In genomic region chr3:142534543-142534942, GRCh38 we compare ENCODE assay signal across 27 cellular contexts.
"Had no signal": no experiment of that assay in that cellular context is flagged by ENCODE, and none has a peak within 500 bp of the region (broad histone marks: within the 10 kb centered on the region; RNA-seq: fewer than 3 reads in every experiment).

No MANE protein-coding gene starts in this region.

- H3K9me3 ChIP-seq: neutrophil, pancreas, prostate gland, stomach, thoracic aorta, thyroid gland, tibial nerve, upper lobe of left lung, vagina had no signal

- FAIRE-seq: pancreas, urothelium cell line had no signal

- DNase-seq: naive thymus-derived CD8-positive, alpha-beta T cell; nephron progenitor cell; nucleus accumbens; pancreas; right cardiac atrium; stimulated activated CD4-positive, alpha-beta T cell treated with anti-CD3 and anti-CD28 coated beads, Interleukin-15, amount 100 ng/mL, for 24 hours; stimulated activated CD4-positive, alpha-beta T cell treated with anti-CD3 and anti-CD28 coated beads, Interleukin-2, amount 100 ng/mL, for 24 hours; stimulated activated CD4-positive, alpha-beta T cell treated with anti-CD3 and anti-CD28 coated beads, Interleukin-2, amount 100 ng/mL, for 48 hours; stimulated activated CD4-positive, alpha-beta T cell treated with anti-CD3 and anti-CD28 coated beads, Interleukin-4, amount 100 ng/mL, for 24 hours; stimulated activated naive B cell treated with anti-CD40 and anti-IgM and Interleukin-4, amounts not matched to agents 10 μg/mL and 1 μg/mL and 100 μg/mL, for 72 hours; stimulated activated naive CD4-positive, alpha-beta T cell treated with Interleukin-2 at 50 U/mL for 16 hours; stomach; thyroid gland; trophoblast cell; upper lobe of left lung had no signal

- H3K27ac Mint-ChIP-seq: natural killer cell treated with Interleukin-12 subunit alpha and Interleukin-12 subunit beta and Interleukin-15 and Interleukin-18, amount 100 ng/mL, for 72 hours; nephron progenitor cell; stimulated activated effector memory CD8-positive, alpha-beta T cell treated with anti-CD3 and anti-CD28 coated beads, Interleukin-12 subunit alpha, Interleukin-12 subunit beta, amount 100 ng/mL, for 72 hours; stimulated activated naive B cell treated with anti-CD40 and anti-IgM and Interleukin-4, amounts not matched to agents 10 μg/mL and 1 μg/mL and 100 μg/mL, for 72 hours; stimulated activated naive CD8-positive, alpha-beta T cell treated with anti-CD3 and anti-CD28 coated beads, Interleukin-15, Interleukin-2, amounts not matched to agents 100 ng/mL and 50 ng/mL, for 24 hours had no signal

- H3K27ac ChIP-seq: neutrophil, pancreas, prostate gland, skin epidermis, stomach, thoracic aorta, thyroid gland, tibial nerve, upper lobe of left lung, vagina had no signal

- H3K4me3 Mint-ChIP-seq: naive thymus-derived CD8-positive, alpha-beta T cell; natural killer cell treated with Interleukin-12 subunit alpha and Interleukin-12 subunit beta and Interleukin-15 and Interleukin-18, amount 100 ng/mL, for 72 hours; nephron progenitor cell; neural crest cell; stimulated activated effector memory CD8-positive, alpha-beta T cell treated with anti-CD3 and anti-CD28 coated beads, Interleukin-12 subunit alpha, Interleukin-12 subunit beta, amount 100 ng/mL, for 72 hours; stimulated activated naive B cell treated with anti-CD40 and anti-IgM and Interleukin-4, amounts not matched to agents 10 μg/mL and 1 μg/mL and 100 μg/mL, for 72 hours; stimulated activated naive CD8-positive, alpha-beta T cell treated with anti-CD3 and anti-CD28 coated beads, Interleukin-15, Interleukin-2, amounts not matched to agents 100 ng/mL and 50 ng/mL, for 24 hours had no signal

- ATAC-seq: naive thymus-derived CD8-positive, alpha-beta T cell; natural killer cell treated with Interleukin-12 subunit alpha and Interleukin-12 subunit beta and Interleukin-15 and Interleukin-18, amount 100 ng/mL, for 72 hours; pancreas; right cardiac atrium; sciatic nerve; stimulated activated effector memory CD8-positive, alpha-beta T cell treated with anti-CD3 and anti-CD28 coated beads, Interleukin-12 subunit alpha, Interleukin-12 subunit beta, amount 100 ng/mL, for 72 hours; stimulated activated naive B cell treated with anti-CD40 and anti-IgM and Interleukin-4, amounts not matched to agents 10 μg/mL and 1 μg/mL and 100 μg/mL, for 72 hours had no signal

- H3K4me1 Mint-ChIP-seq: nephron progenitor cell; neural crest cell; stimulated activated effector memory CD8-positive, alpha-beta T cell treated with anti-CD3 and anti-CD28 coated beads, Interleukin-12 subunit alpha, Interleukin-12 subunit beta, amount 100 ng/mL, for 72 hours; stimulated activated naive B cell treated with anti-CD40 and anti-IgM and Interleukin-4, amounts not matched to agents 10 μg/mL and 1 μg/mL and 100 μg/mL, for 72 hours had no signal

- H3K27me3 ChIP-seq: neutrophil, pancreas, stomach, thyroid gland, tibial nerve, upper lobe of left lung, vagina had no signal

- H3K36me3 ChIP-seq: prostate gland had no signal

- H3K9me3 Mint-ChIP-seq: natural killer cell treated with Interleukin-12 subunit alpha and Interleukin-12 subunit beta and Interleukin-15 and Interleukin-18, amount 100 ng/mL, for 72 hours; neural crest cell; stimulated activated effector memory CD8-positive, alpha-beta T cell treated with anti-CD3 and anti-CD28 coated beads, Interleukin-12 subunit alpha, Interleukin-12 subunit beta, amount 100 ng/mL, for 72 hours had no signal

- H3K4me1 ChIP-seq: pancreas, prostate gland, stomach, thyroid gland, tibial nerve, upper lobe of left lung, vagina had no signal

- H3K27me3 Mint-ChIP-seq: naive thymus-derived CD8-positive, alpha-beta T cell; natural killer cell treated with Interleukin-12 subunit alpha and Interleukin-12 subunit beta and Interleukin-15 and Interleukin-18, amount 100 ng/mL, for 72 hours; stimulated activated naive B cell treated with anti-CD40 and anti-IgM and Interleukin-4, amounts not matched to agents 10 μg/mL and 1 μg/mL and 100 μg/mL, for 72 hours; stimulated activated naive CD8-positive, alpha-beta T cell treated with anti-CD3 and anti-CD28 coated beads, Interleukin-15, Interleukin-2, amounts not matched to agents 100 ng/mL and 50 ng/mL, for 24 hours had no signal

- H3K4me3 ChIP-seq: pancreas, prostate gland, skin epidermis, stomach, thoracic aorta, thyroid gland, tibial nerve, upper lobe of left lung, vagina had no signal
